Comparison of ENCODE assay signal across 21 cellular contexts in the genomic region with DNA sequence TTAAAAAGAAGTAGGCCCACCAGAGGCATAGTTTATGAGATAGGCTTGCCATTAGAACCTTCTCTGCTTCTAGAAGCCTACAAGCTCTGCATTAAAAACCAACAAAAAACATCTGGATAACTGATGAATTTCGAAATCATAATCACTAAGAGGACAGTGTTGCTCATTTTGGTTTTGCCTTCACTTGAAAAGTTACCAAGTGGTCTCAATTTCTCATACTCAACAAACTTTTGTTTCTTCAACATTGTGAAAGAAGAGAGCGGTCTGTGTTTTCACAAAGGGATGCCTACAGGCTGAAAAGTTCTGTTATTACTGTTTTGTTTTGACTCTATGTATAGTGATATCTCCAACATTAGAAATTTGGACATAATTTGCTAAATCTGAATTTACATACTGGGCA.
DNase-seq lines count a peak whose midpoint lies in the region; ATAC-seq and TF ChIP-seq lines count a peak whose summit lies in the region.
"Had no signal": no experiment of that assay in that cellular context is flagged by ENCODE, and none has a peak within 500 bp of the region (broad histone marks: within the 10 kb centered on the region; RNA-seq: fewer than 3 reads in every experiment).

No MANE protein-coding gene starts in this region.

- TF ChIP-seq POLR2A in right lobe of liver (IDR thresholded peaks at IDR 0.05) = no peak

- H3K27ac ChIP-seq in GM23248 (no peak overlapping the region), right lobe of liver (no peak overlapping the region)

- no peak overlapping the region for H3K4me2 ChIP-seq in GM23248 (ENCODE audit: unreplicated experiment)
- H3K4me2 ChIP-seq: GM23338 had no signal

- H3K4me3 ChIP-seq in GM23248 = no peak overlapping the region
- H3K4me3 ChIP-seq in fibroblast of the aortic adventitia (ENCODE audit: low read depth, low read length) = no peak overlapping the region
- H3K4me3 ChIP-seq in right lobe of liver = no peak overlapping the region
- H3K4me3 ChIP-seq: GM12878, GM23338, K562 had no signal

- no peak overlapping the region for H2AFZ ChIP-seq in GM23248
- H2AFZ ChIP-seq: GM23338 had no signal

- DNase-seq in GM23248 = peak; percentile 42
- DNase-seq in amniotic epithelial cell (ENCODE audit: low read depth) = peak; percentile 49
- peak; percentile 51 for DNase-seq in fibroblast of the aortic adventitia (ENCODE audit: low read depth)
- DNase-seq in right lobe of liver = no peak
- DNase-seq in NCI-H1417 (lab: John Stamatoyannopoulos, UW) = no peak
- DNase-seq: ACHN; BE2C; Caco-2; CD4-positive, CD25-positive, alpha-beta regulatory T cell; DMS153; GDM1; NCI-H1092; NCI-H748 treated with DMSO at 0.1 percent for 48 hours; NK-92 treated with Interleukin-12 subunit alpha and Interleukin-12 subunit beta, amount 100 ng/mL, for 24 hours; Right ventricle myocardium superior had no signal

- peaks cover 26% of the 10 kb centered on the region for H3F3A ChIP-seq in GM23248 (ENCODE audit: insufficient read depth)

- TF ChIP-seq CTCF in fibroblast of the aortic adventitia (IDR thresholded peaks at IDR 0.05; ENCODE audit: insufficient read depth, low read length) (no peak), right lobe of liver (IDR thresholded peaks at IDR 0.05) (no peak)

- H3K36me3 ChIP-seq in GM23248 (ENCODE audit: low read depth) (no peaks in the 10 kb centered on the region), right lobe of liver (no peaks in the 10 kb centered on the region)
- H3K36me3 ChIP-seq: BE2C had no signal

- WGBS in GM23248 (ENCODE audit: low coverage in 1 of 2, low lambda C conversion rate in 2 of 2, missing lambda C conversion rate in 2 of 2), 2 experiments = 93 to 96% methylated on average over 2 of the region's 2 CpGs
- WGBS in right lobe of liver (ENCODE audit: insufficient coverage, low coverage, low lambda C conversion rate, missing lambda C conversion rate) = 89% methylated on average over 2 of the region's 2 CpGs

- H4K20me1 ChIP-seq in GM23248 (ENCODE audit: insufficient read depth) = no peaks in the 10 kb centered on the region

- H3K9me3 ChIP-seq in GM23248 (ENCODE audit: low read depth) = no peaks in the 10 kb centered on the region
- H3K9me3 ChIP-seq in right lobe of liver = no peaks in the 10 kb centered on the region
- H3K9me3 ChIP-seq: BE2C, Caco-2 had no signal

- no peak for ATAC-seq in GM21528 (IDR thresholded peaks at IDR 0.05; ENCODE audit: low FRiP score, unreplicated experiment)
- ATAC-seq in right lobe of liver = no peak
- ATAC-seq in GM21576 (IDR thresholded peaks at IDR 0.05; ENCODE audit: unreplicated experiment) = no peak
- ATAC-seq: GM12878, GM23338, HCT116, K562 had no signal

- in situ Hi-C loops in GM23248 (cut with MboI) = no loop called here

- H3K79me2 ChIP-seq in GM23248 (ENCODE audit: insufficient read depth) = peaks cover 6% of the 10 kb centered on the region; the same call in 1 of the 2 replicates

- H3K4me1 ChIP-seq in GM23248 (ENCODE audit: insufficient read depth) (peaks cover 13% of the 10 kb centered on the region; the same call in 1 of the 2 replicates), right lobe of liver (peaks cover 0 to 2% (median 0%) of the 10 kb centered on the region in 4 donors)
- H3K4me1 ChIP-seq: BE2C, Caco-2 had no signal

- H3K9ac ChIP-seq in GM23248 = no peak overlapping the region

- H3K27me3 ChIP-seq in GM23248 (replicated peaks; ENCODE audit: insufficient read depth) (no peaks in the 10 kb centered on the region), right lobe of liver (no peaks in the 10 kb centered on the region)
- H3K27me3 ChIP-seq: BE2C had no signal

- intact Hi-C loops in right lobe of liver (cut with DNase I) = no loop called here

- no peaks in the 10 kb centered on the region for H3K9me2 ChIP-seq in GM23248 (ENCODE audit: insufficient read depth)

Comparison
In these comparisons a context has a peak if more than half of its experiments do, and no peak if none do; other contexts are left out.
1. DNase-seq: peak in GM23248 (single experiment), amniotic epithelial cell (single experiment) and fibroblast of the aortic adventitia (single experiment); none in right lobe of liver (0 of 3) and NCI-H1417 (0 of 3).